Comparison of ENCODE assay signal across 7 cellular contexts in genomic region chrX:127313638-127314037, GRCh38.
"Had no signal": no experiment of that assay in that cellular context is flagged by ENCODE, and none has a peak within 500 bp of the region (broad histone marks: within the 10 kb centered on the region; RNA-seq: fewer than 3 reads in every experiment).

No MANE protein-coding gene starts in this region.

- DNase-seq: GM23248, GOT3, H9, HCEC 1CT, KBM-7 had no signal

- H3K4me3 ChIP-seq: GM23248 had no signal

- FAIRE-seq: H54, HTR-8/SVneo had no signal

- H3K27ac ChIP-seq: GM23248 had no signal

- H3K9ac ChIP-seq: GM23248 had no signal

- H2AFZ ChIP-seq: GM23248 had no signal
